In the genomic region with DNA sequence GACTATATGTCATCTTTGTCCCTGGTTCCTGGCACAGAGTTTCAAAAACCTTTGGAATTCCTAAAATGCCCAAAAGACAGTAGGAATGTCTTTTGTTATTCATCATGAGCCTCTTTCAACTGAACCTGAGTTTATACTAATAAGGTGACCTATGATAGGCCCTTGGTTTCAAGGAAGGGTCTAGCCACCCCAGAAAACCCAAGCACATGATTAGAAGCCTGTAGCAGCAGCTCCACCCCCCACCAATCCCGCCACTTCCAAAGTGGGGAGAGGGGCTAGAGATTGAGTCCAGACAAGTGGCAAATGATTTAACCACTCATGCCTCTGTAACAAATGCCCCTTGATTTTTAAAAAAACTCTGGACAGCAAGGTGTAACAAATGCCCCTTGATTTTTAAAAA, we compare ENCODE assay signal across 17 cellular contexts. TPM values are rescaled to one million over a fixed set of nuclear protein-coding genes. Genes with fewer than 3 reads are reported as not detected.
A peak's percentile ranks its signal among the peaks of the same experiment; 100 is the strongest.
DNase-seq lines count a peak whose midpoint lies in the region; ATAC-seq, FAIRE-seq and TF ChIP-seq lines count a peak whose summit lies in the region.
"Had no signal": no experiment of that assay in that cellular context is flagged by ENCODE, and none has a peak within 500 bp of the region (broad histone marks: within the 10 kb centered on the region; RNA-seq: fewer than 3 reads in every experiment).

No MANE protein-coding gene starts in this region.

- no peak overlapping the region for H2BK15ac ChIP-seq in H1 (ENCODE audit: low read length)
- H2BK15ac ChIP-seq in mesendoderm (replicated peaks; ENCODE audit: low read depth), result no peak overlapping the region

- TF ChIP-seq EP300 in H1 (IDR thresholded peaks at IDR 0.05; ENCODE audit: borderline replicate concordance in 1 of 2, low read depth in 2 of 2, low read length in 2 of 2), result no peak

- H3K79me2 ChIP-seq in GM23338 (replicated peaks; ENCODE audit: insufficient read depth) (peaks cover 79% of the 10 kb centered on the region), H1 (ENCODE audit: control insufficient read depth in 1 of 2, insufficient read depth in 2 of 2, low read length in 2 of 2) (peaks cover 0 to 67% of the 10 kb centered on the region in 2 experiments; a peak in 2 of 4 replicates), mesendoderm (ENCODE audit: control insufficient read depth, insufficient read depth, low read length) (peaks cover 11% of the 10 kb centered on the region)

- CTCF ChIA-PET in H1 (lab: Charles Lee; ENCODE audit: partially characterized antibody), result interaction anchor here (0.9 to 2.1 kb wide), 5 partner anchors 15 to 135 kb away, joined by 3 to 6 read pairs (median 5); no protein-coding TSS in a partner anchor

- no peak; the same call in 2 of the 3 replicates for ATAC-seq in GM23338
- ATAC-seq in HG03378 (IDR thresholded peaks at IDR 0.05; ENCODE audit: unreplicated experiment), result no peak
- no peak for ATAC-seq in HG02642 (IDR thresholded peaks at IDR 0.05; ENCODE audit: poor library complexity, unreplicated experiment)
- ATAC-seq: HCT116, K562 had no signal

- H3K23ac ChIP-seq in H1 (ENCODE audit: insufficient read length) (no peak overlapping the region), mesendoderm (ENCODE audit: low read length) (no peak overlapping the region)

- POLR2A ChIA-PET in H1 (lab: Charles Lee; ENCODE audit: partially characterized antibody), result interaction anchor here (0.7 to 0.9 kb wide), 2 partner anchors 53 to 57 kb away, joined by 3 to 6 read pairs; a partner anchor contains a TSS

- H2BK5ac ChIP-seq in H1 (ENCODE audit: low read depth, low read length) (peak overlapping the region; percentile 44; the same call in 1 of the 2 replicates), mesendoderm (ENCODE audit: low read length) (no peak overlapping the region)

- no peaks in the 10 kb centered on the region for H3F3A ChIP-seq in GM23338 (replicated peaks; ENCODE audit: low read depth)

- no peak overlapping the region for H2BK20ac ChIP-seq in H1 (ENCODE audit: low read length)

- H3K4ac ChIP-seq in H1 (replicated peaks; ENCODE audit: insufficient read length, low read depth, low read length), result no peak overlapping the region
- no peak overlapping the region for H3K4ac ChIP-seq in mesendoderm (ENCODE audit: low read depth, low read length)

- no peak overlapping the region for H3K4me3 ChIP-seq in GM23338
- H3K4me3 ChIP-seq in HUES48 (ENCODE audit: low read depth, low read length), result no peak overlapping the region
- H3K4me3 ChIP-seq in H1 (ENCODE audit: extremely low read depth in 1 of 4, insufficient read depth in 2 of 4, low read depth in 3 of 4, low read length in 4 of 4), result no peak overlapping the region
- no peak overlapping the region for H3K4me3 ChIP-seq in mesendoderm (ENCODE audit: low read length)
- H3K4me3 ChIP-seq: BLaER1 treated with 17β-estradiol and CSF1 and Interleukin-3, amounts not matched to agents 10 nM and 100 nM; K562 had no signal

- H4K8ac ChIP-seq in H1 (ENCODE audit: extremely low read depth, insufficient read depth, low read length), result no peak overlapping the region; the same call in 1 of the 2 replicates
- no peak overlapping the region for H4K8ac ChIP-seq in mesendoderm (ENCODE audit: low read depth, low read length)

- H2BK120ac ChIP-seq in H1 (replicated peaks; ENCODE audit: low read depth, low read length) (no peak overlapping the region), mesendoderm (ENCODE audit: low read depth, low read length) (no peak overlapping the region)

- TF ChIP-seq RAD21 in H1 (IDR thresholded peaks at IDR 0.05 in 1 of 2, conservative IDR thresholded peaks at IDR 0.05 in 1 of 2; ENCODE audit: low read depth in 2 of 2, low read length in 2 of 2), result no peak

- H3K27me3 Mint-ChIP-seq in GM23338 (ENCODE audit: insufficient read depth, low read depth, poor library complexity), result peaks cover 22% of the 10 kb centered on the region
- H3K27me3 Mint-ChIP-seq: B cell; CD4-positive, alpha-beta T cell had no signal

- H3K4me1 Mint-ChIP-seq in GM23338, result peaks cover 63% of the 10 kb centered on the region
- H3K4me1 Mint-ChIP-seq: B cell had no signal

- no peak overlapping the region for H3K9ac ChIP-seq in HUES48 (ENCODE audit: low read depth, low read length)
- H3K9ac ChIP-seq in H1 (replicated peaks in 1 of 4; ENCODE audit: extremely low read depth in 1 of 4, low read depth in 3 of 4, low read length in 3 of 4), result no peak overlapping the region
- no peak overlapping the region for H3K9ac ChIP-seq in mesendoderm (ENCODE audit: low read length)
- H3K9ac ChIP-seq: BLaER1 treated with 17β-estradiol and CSF1 and Interleukin-3, amounts not matched to agents 10 nM and 100 nM had no signal

- H3K27me3 ChIP-seq in GM23338 (ENCODE audit: insufficient read depth) (no peaks in the 10 kb centered on the region), HUES48 (ENCODE audit: control insufficient read depth, insufficient read depth, low read length) (no peaks in the 10 kb centered on the region), H1 (replicated peaks in 1 of 4; ENCODE audit: control insufficient read depth in 3 of 4, extremely low read depth in 1 of 4, insufficient read depth in 3 of 4, low read length in 3 of 4) (no peaks in the 10 kb centered on the region), mesendoderm (ENCODE audit: insufficient read depth, low read length, poor library complexity) (no peaks in the 10 kb centered on the region)
- H3K27me3 ChIP-seq: BLaER1 treated with 17β-estradiol and CSF1 and Interleukin-3, amounts not matched to agents 10 nM and 100 nM had no signal

- 69% methylated on average over 1 of the region's 1 CpG; no CpG with 5 or more reads in 1 of the 2 experiments for WGBS in H1 (ENCODE audit: extremely low coverage in 1 of 2, insufficient coverage in 1 of 2, insufficient read length in 1 of 2, insufficient replicate concordance in 2 of 2, low coverage in 1 of 2, low lambda C conversion rate in 2 of 2, missing lambda C conversion rate in 1 of 2), 2 experiments
- WGBS in mesendoderm (ENCODE audit: extremely low coverage, insufficient coverage, low lambda C conversion rate), result no CpG with 5 or more reads among the region's 1 CpG

- H3K27ac ChIP-seq in GM23338 (ENCODE audit: low read depth) (peak overlapping the region; percentile 15), HUES48 (ENCODE audit: low read depth, low read length) (peak overlapping the region; percentile 26), H1 (ENCODE audit: low read depth, low read length) (no peak overlapping the region), mesendoderm (ENCODE audit: low read depth, low read length) (no peak overlapping the region)
- H3K27ac ChIP-seq: BLaER1 treated with 17β-estradiol and CSF1 and Interleukin-3, amounts not matched to agents 10 nM and 100 nM had no signal

- H3K4me3 Mint-ChIP-seq in GM23338, result no peak overlapping the region
- H3K4me3 Mint-ChIP-seq: B cell; CD4-positive, alpha-beta T cell; HFFc6 had no signal

- H3K56ac ChIP-seq in H1 (replicated peaks; ENCODE audit: insufficient read length, low read depth, low read length), result no peak overlapping the region
- no peak overlapping the region for H3K56ac ChIP-seq in mesendoderm (ENCODE audit: low read length)

- H3K27ac Mint-ChIP-seq in GM23338, result peak overlapping the region; percentile 80
- H3K27ac Mint-ChIP-seq: B cell; CD4-positive, alpha-beta T cell; HFFc6 had no signal

- H3K9me3 ChIP-seq in HUES48 (ENCODE audit: control insufficient read depth, insufficient read depth, low read length), result no peaks in the 10 kb centered on the region
- H3K9me3 ChIP-seq in H1 (ENCODE audit: insufficient read depth in 2 of 2, low read depth in 1 of 2, low read length in 1 of 2), result no peaks in the 10 kb centered on the region
- H3K9me3 ChIP-seq: BLaER1 treated with 17β-estradiol and CSF1 and Interleukin-3, amounts not matched to agents 10 nM and 100 nM had no signal

- H3K9me2 ChIP-seq in GM23338 (ENCODE audit: insufficient read depth), result 0 out of 2 replicates have a peak, but pooled peaks cover 4% of the 10 kb centered on the region

- H3K4me2 ChIP-seq in GM23338, result peak overlapping the region; percentile 11; the same call in 1 of the 2 replicates
- no peak overlapping the region for H3K4me2 ChIP-seq in H1 (ENCODE audit: insufficient read depth in 1 of 2, low read depth in 2 of 2, low read length in 2 of 2)
- no peak overlapping the region for H3K4me2 ChIP-seq in mesendoderm (ENCODE audit: low read length)
- H3K4me2 ChIP-seq: BLaER1 treated with 17β-estradiol and CSF1 and Interleukin-3, amounts not matched to agents 10 nM and 100 nM had no signal

- H3K14ac ChIP-seq in H1 (ENCODE audit: insufficient read length), result no peak overlapping the region

- H3K79me1 ChIP-seq in H1 (ENCODE audit: low read depth, low read length), result peaks cover 17% of the 10 kb centered on the region
- peaks cover 6% of the 10 kb centered on the region for H3K79me1 ChIP-seq in mesendoderm (ENCODE audit: low read length)

- H3K18ac ChIP-seq in H1 (ENCODE audit: extremely low read depth, low read length) (no peak overlapping the region), mesendoderm (ENCODE audit: low read length) (no peak overlapping the region)

- no peak for TF ChIP-seq CTCF in GM23338 (conservative IDR thresholded peaks at IDR 0.05; ENCODE audit: low read depth in 2 of 2)
- no peak for TF ChIP-seq CTCF in H1 (IDR thresholded peaks at IDR 0.05; ENCODE audit: control extremely low read depth in 1 of 3, insufficient read depth in 1 of 3, low read depth in 1 of 3, low read length in 3 of 3)

- H3K4me1 ChIP-seq in GM23338 (ENCODE audit: insufficient read depth) (peaks cover 50% of the 10 kb centered on the region), HUES48 (ENCODE audit: control insufficient read depth, insufficient read depth, low read length) (peaks cover 46% of the 10 kb centered on the region), H1 (replicated peaks in 1 of 4; ENCODE audit: control insufficient read depth in 3 of 4, insufficient read depth in 4 of 4, low read length in 3 of 4) (peaks cover 0 to 37% (median 16%) of the 10 kb centered on the region in 4 experiments; a peak in 6 of 7 replicates), mesendoderm (ENCODE audit: control insufficient read depth, low read depth, low read length) (no peaks in the 10 kb centered on the region)

- H4K5ac ChIP-seq in H1 (ENCODE audit: insufficient read length, low read depth, low read length) (no peak overlapping the region), mesendoderm (ENCODE audit: low read length) (no peak overlapping the region)

- H4K20me1 ChIP-seq in GM23338 (replicated peaks; ENCODE audit: insufficient read depth), result peaks cover 56% of the 10 kb centered on the region
- peaks cover 14 to 15% of the 10 kb centered on the region in 2 experiments for H4K20me1 ChIP-seq in H1 (replicated peaks in 1 of 2; ENCODE audit: control insufficient read depth in 1 of 2, insufficient read depth in 2 of 2, low read length in 2 of 2)

- H2AFZ ChIP-seq in GM23338, result no peak overlapping the region
- H2AFZ ChIP-seq in H1 (ENCODE audit: low read length), result no peak overlapping the region

- peak overlapping the region; percentile 69; the same call in 1 of the 2 replicates for H2BK12ac ChIP-seq in H1 (ENCODE audit: low read depth, low read length)

- no peak for TF ChIP-seq POLR2A in H1 (IDR thresholded peaks at IDR 0.05; ENCODE audit: control extremely low read depth in 1 of 2, low read depth in 2 of 2, low read length in 2 of 2)

- no peaks in the 10 kb centered on the region for H3K9me3 Mint-ChIP-seq in GM23338
- H3K9me3 Mint-ChIP-seq: CD4-positive, alpha-beta T cell; HFFc6 had no signal

- H3K36me3 ChIP-seq in GM23338 (ENCODE audit: insufficient read depth) (peaks cover 8% of the 10 kb centered on the region), HUES48 (ENCODE audit: control insufficient read depth, insufficient read depth, low read length) (peaks cover 43% of the 10 kb centered on the region), H1 (ENCODE audit: control insufficient read depth in 2 of 4, insufficient read depth in 4 of 4, low read length in 3 of 4) (peaks cover 0 to 16% (median 6%) of the 10 kb centered on the region in 4 experiments; a peak in 6 of 8 replicates), mesendoderm (ENCODE audit: control insufficient read depth, insufficient read depth, low read length) (no peaks in the 10 kb centered on the region)

- H2AK5ac ChIP-seq in H1 (ENCODE audit: low read depth, low read length) (no peak overlapping the region), mesendoderm (ENCODE audit: low read length) (no peak overlapping the region)

- DNase-seq in GM23338 (ENCODE audit: low spot score) (peak; percentile 63), H1 (ENCODE audit: low read depth in 1 of 2, low spot score in 2 of 2) (no peak), mesendoderm (peak; percentile 43), NCI-H146 treated with DMSO at 0.1 percent for 48 hours (lab: John Stamatoyannopoulos, UW; ENCODE audit: unreplicated experiment) (no peak)
- DNase-seq: CD4-positive, alpha-beta T cell; DMS153; DMS79; GDM1; HFFc6; IMR-90 had no signal

- FAIRE-seq in H1 (lab: Jason Lieb, UNC), result no peak
- FAIRE-seq: K562 had no signal

- H3K23me2 ChIP-seq in H1 (ENCODE audit: low read depth, low read length), result no peaks in the 10 kb centered on the region

- H3K36me3 Mint-ChIP-seq in GM23338 (ENCODE audit: low read depth), result peaks cover 62% of the 10 kb centered on the region

- no peak overlapping the region for H4K91ac ChIP-seq in H1 (replicated peaks; ENCODE audit: insufficient read length, low read length)

RNA-seq across cellular contexts. Expression of a gene that starts 56.8 kb away (rescaled TPM):
- total RNA-seq in GM23338 (2014; rRNA removed; shearing (Covaris generic)), result 138 and 223 TPM in 2 replicates
- polyA plus RNA-seq in GM23338 (2016; fragmentation: Nextera tagmentation; extraction: Ambion mirVana) (34.6 and 40.2 TPM in 2 replicates), H1 (2011; rRNA removed) (58.5 and 96.4 TPM in 2 replicates)
- total RNA-seq in H1 (2021; fragmentation: NEBNext Ultra II Directional; extraction: Animal tissue kit (Norgen Biotek cat#: 25700)), result 166 and 170 TPM in 2 replicates
- 66.2 TPM for polyA plus RNA-seq in H1 (2011; cell fraction: cytosol; rRNA removed)
- polyA plus RNA-seq in H1 (2011; cell fraction: nucleus; rRNA removed), result 190 TPM
- polyA plus RNA-seq in H1 (2012, experiment 1 of 2), result 55.1 to 70.6 TPM (median 63.9 TPM) in 4 replicates
- 30.9 TPM for polyA plus RNA-seq in H1 (2012, experiment 2 of 2)
- polyA plus RNA-seq in H1 (2013, experiment 1 of 2), result 111 TPM
- 117 TPM for polyA plus RNA-seq in H1 (2013, experiment 2 of 2)
- 167 and 226 TPM in 2 replicates for polyA minus RNA-seq in H1 (2011; rRNA and poly(A)+ RNA removed)
- 108 TPM for polyA minus RNA-seq in H1 (2011; cell fraction: cytosol; rRNA and poly(A)+ RNA removed)
- polyA minus RNA-seq in H1 (2011; cell fraction: nucleus; rRNA and poly(A)+ RNA removed), result 75.9 TPM
- 160 TPM for polyA plus RNA-seq in mesendoderm (2013, experiment 1 of 2)
- 173 TPM for polyA plus RNA-seq in mesendoderm (2013, experiment 2 of 2)
- total RNA-seq: HFFc6, IMR-90 had no signal
- polyA plus RNA-seq: IMR-90 had no signal

Comparison
In these comparisons a context has a peak if more than half of its experiments do, and no peak if none do; other contexts are left out.
1. DNase-seq: peak in GM23338 (single experiment) and mesendoderm (single experiment); none in H1 (0 of 2) and NCI-H146 treated with DMSO at 0.1 percent for 48 hours (single experiment).
2. H3K27ac ChIP-seq: peak in GM23338 (single experiment) and HUES48 (single experiment); none in H1 (single experiment) and mesendoderm (single experiment).